Comparison of ENCODE assay signal across 26 cellular contexts in the genomic region with DNA sequence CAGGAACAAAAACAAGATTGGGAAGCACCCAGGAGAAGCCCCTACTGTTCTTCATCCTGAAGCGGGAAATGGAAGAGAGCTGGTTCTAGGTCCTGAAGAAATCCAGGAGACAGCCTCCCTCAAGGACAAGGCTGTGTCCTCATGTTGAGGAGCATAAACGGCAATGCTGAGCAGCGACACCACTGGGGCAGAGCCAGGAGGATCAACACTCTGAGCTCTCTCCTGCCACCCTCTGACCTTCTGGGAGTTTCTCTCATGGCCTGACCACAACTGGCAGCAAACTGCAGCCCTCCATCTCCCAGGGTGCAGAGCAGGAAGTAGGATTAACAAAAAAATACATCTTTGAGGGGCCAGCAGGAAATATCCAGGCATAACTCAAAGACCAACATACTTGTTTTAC.
DNase-seq lines count a peak whose midpoint lies in the region; TF ChIP-seq lines count a peak whose summit lies in the region.
"Had no signal": no experiment of that assay in that cellular context is flagged by ENCODE, and none has a peak within 500 bp of the region (broad histone marks: within the 10 kb centered on the region; RNA-seq: fewer than 3 reads in every experiment).

No MANE protein-coding gene starts in this region.

- in situ Hi-C loops in GM13976 (cut with MboI; ENCODE audit: low sequenced_read_pairs, unreplicated experiment), result no loop called here

- TF ChIP-seq POLR2A in testis (IDR thresholded peaks at IDR 0.05) (no peak), esophagus squamous epithelium (IDR thresholded peaks at IDR 0.05) (no peak)

- WGBS in testis, 2 donors, result 45 to 54% methylated on average over 3 of the region's 3 CpGs
- WGBS in esophagus squamous epithelium, 2 donors, result 52 to 64% methylated on average over 3 of the region's 3 CpGs

- intact Hi-C loops in testis (cut with DNase I; ENCODE audit: low total_unique reads) (no loop called here), esophagus squamous epithelium (cut with DNase I) (no loop called here)

- H3K4me3 Mint-ChIP-seq in endothelial cell (ENCODE audit: unreplicated experiment), result no peak overlapping the region
- H3K4me3 Mint-ChIP-seq: activated CD4-positive, alpha-beta T cell treated with anti-CD3 and anti-CD28 coated beads for 36 hours; activated naive CD4-positive, alpha-beta T cell treated with anti-CD3 and anti-CD28 coated beads, Interleukin-2, amount 50 U/mL, for 24 hours; activated T-cell treated with anti-CD3 and anti-CD28 coated beads, Interleukin-2, amount 50 U/mL, for 72 hours; B cell; stimulated activated naive CD8-positive, alpha-beta T cell treated with anti-CD3 and anti-CD28 coated beads, Interleukin-15, Interleukin-2, amounts not matched to agents 100 ng/mL and 50 ng/mL, for 24 hours had no signal

- no peak overlapping the region for H3K4me3 ChIP-seq in testis
- H3K4me3 ChIP-seq in esophagus squamous epithelium, result no peak overlapping the region
- H3K4me3 ChIP-seq: dorsolateral prefrontal cortex, smooth muscle cell had no signal

- H3K27ac ChIP-seq in testis, result no peak overlapping the region
- no peak overlapping the region for H3K27ac ChIP-seq in esophagus squamous epithelium
- H3K27ac ChIP-seq: dorsolateral prefrontal cortex, neutrophil had no signal

- peaks cover 49% of the 10 kb centered on the region for H3K9me3 Mint-ChIP-seq in endothelial cell (ENCODE audit: unreplicated experiment)
- H3K9me3 Mint-ChIP-seq: activated naive CD4-positive, alpha-beta T cell treated with anti-CD3 and anti-CD28 coated beads, Interleukin-2, amount 50 U/mL, for 24 hours had no signal

- DNase-seq in NCI-H82 (lab: John Stamatoyannopoulos, UW) (peak; percentile 35), NCI-H82 treated with DMSO at 0.1 percent for 48 hours (lab: John Stamatoyannopoulos, UW; ENCODE audit: unreplicated experiment) (no peak), M059J (ENCODE audit: low read depth) (peak; percentile 16), endothelial cell (ENCODE audit: low spot score) (peak; percentile 2), testis (peak; percentile 82), esophagus squamous epithelium (lab: John Stamatoyannopoulos, UW) (no peak), GM13976 (ENCODE audit: low spot score) (no peak)
- DNase-seq in activated naive CD4-positive, alpha-beta T cell treated with Interleukin-2 at 50 U/mL for 16 hours, result no peak
- DNase-seq: 8988T; activated CD4-positive, alpha-beta T cell treated with anti-CD3 and anti-CD28 coated beads for 36 hours; activated T-cell treated with anti-CD3 and anti-CD28 coated beads, Interleukin-2, amount 50 U/mL, for 72 hours; aorta; central memory CD4-positive, alpha-beta T cell; dorsolateral prefrontal cortex; foreskin melanocyte; left colon; NCI-H1092 treated with DMSO at 0.1 percent for 48 hours; NCI-H2081; NCI-H446; stimulated activated CD4-positive, alpha-beta T cell treated with anti-CD3 and anti-CD28 coated beads, Interleukin-4, amount 100 ng/mL, for 1 hour; trophoblast cell had no signal

- TF ChIP-seq CTCF in endothelial cell (IDR thresholded peaks at IDR 0.05; ENCODE audit: unreplicated experiment), result no peak
- TF ChIP-seq CTCF in testis (IDR thresholded peaks at IDR 0.05), result peak in 1 of 3 experiments; percentile 12
- TF ChIP-seq CTCF in esophagus squamous epithelium (IDR thresholded peaks at IDR 0.05), result no peak
- no peak for TF ChIP-seq CTCF in GM13976 (IDR thresholded peaks at IDR 0.05; ENCODE audit: borderline replicate concordance, control extremely low read depth, extremely low read depth, insufficient read depth, missing control alignments)

- H3K27ac Mint-ChIP-seq in endothelial cell (ENCODE audit: unreplicated experiment), result no peak overlapping the region
- H3K27ac Mint-ChIP-seq: activated CD4-positive, alpha-beta T cell treated with anti-CD3 and anti-CD28 coated beads for 36 hours; activated naive CD4-positive, alpha-beta T cell treated with anti-CD3 and anti-CD28 coated beads, Interleukin-2, amount 50 U/mL, for 24 hours; activated T-cell treated with anti-CD3 and anti-CD28 coated beads, Interleukin-2, amount 50 U/mL, for 72 hours; B cell; stimulated activated naive CD8-positive, alpha-beta T cell treated with anti-CD3 and anti-CD28 coated beads, Interleukin-15, Interleukin-2, amounts not matched to agents 100 ng/mL and 50 ng/mL, for 24 hours had no signal

- H3K27me3 ChIP-seq in testis, result no peaks in the 10 kb centered on the region
- H3K27me3 ChIP-seq in esophagus squamous epithelium, result no peaks in the 10 kb centered on the region
- H3K27me3 ChIP-seq: neutrophil had no signal

- H3K4me1 Mint-ChIP-seq in endothelial cell (ENCODE audit: unreplicated experiment), result no peaks in the 10 kb centered on the region
- H3K4me1 Mint-ChIP-seq: activated CD4-positive, alpha-beta T cell treated with anti-CD3 and anti-CD28 coated beads for 36 hours; activated naive CD4-positive, alpha-beta T cell treated with anti-CD3 and anti-CD28 coated beads, Interleukin-2, amount 50 U/mL, for 24 hours; B cell had no signal

- no peaks in the 10 kb centered on the region for H3K36me3 Mint-ChIP-seq in endothelial cell (ENCODE audit: low read depth, unreplicated experiment)
- H3K36me3 Mint-ChIP-seq: activated naive CD4-positive, alpha-beta T cell treated with anti-CD3 and anti-CD28 coated beads, Interleukin-2, amount 50 U/mL, for 24 hours had no signal

- H3K4me1 ChIP-seq in testis (no peaks in the 10 kb centered on the region), esophagus squamous epithelium (no peaks in the 10 kb centered on the region)

- H3K36me3 ChIP-seq in testis (ENCODE audit: low read depth, missing control alignments) (no peaks in the 10 kb centered on the region), esophagus squamous epithelium (no peaks in the 10 kb centered on the region)
- H3K36me3 ChIP-seq: neutrophil had no signal

- H3K27me3 Mint-ChIP-seq in endothelial cell (ENCODE audit: unreplicated experiment), result peaks cover 3% of the 10 kb centered on the region
- H3K27me3 Mint-ChIP-seq: B cell had no signal

- H3K9me3 ChIP-seq in testis, result no peaks in the 10 kb centered on the region
- H3K9me3 ChIP-seq in esophagus squamous epithelium, result no peaks in the 10 kb centered on the region
- H3K9me3 ChIP-seq: neutrophil had no signal

Comparison
In these comparisons a context has a peak if more than half of its experiments do, and no peak if none do; other contexts are left out.
1. DNase-seq: peak in NCI-H82 (single experiment), M059J (single experiment), endothelial cell (single experiment) and testis (single experiment); none in NCI-H82 treated with DMSO at 0.1 percent for 48 hours (single experiment), activated naive CD4-positive, alpha-beta T cell treated with Interleukin-2 at 50 U/mL for 16 hours (single experiment), esophagus squamous epithelium (single experiment) and GM13976 (single experiment).